Comparison of ENCODE assay signal across 7 cellular contexts in the genomic region with DNA sequence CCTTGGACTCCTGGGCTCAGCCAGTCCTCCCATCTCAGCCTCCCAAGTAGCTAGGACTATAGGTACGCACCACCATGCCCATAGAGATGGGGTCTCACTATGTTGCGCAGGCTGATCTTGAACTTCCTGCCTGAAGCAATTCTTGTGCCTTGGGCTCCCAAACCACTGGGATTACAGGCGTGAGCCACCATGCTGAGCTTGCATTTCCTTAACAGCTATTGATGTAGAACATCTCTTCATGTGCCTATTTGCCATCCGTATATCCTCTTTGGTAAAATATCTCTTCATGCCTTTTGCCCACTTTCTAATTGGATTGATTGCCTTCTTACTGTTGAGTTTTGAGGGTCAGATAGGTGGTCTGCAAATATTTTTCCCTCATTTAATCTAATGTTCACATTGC.
"Had no signal": no experiment of that assay in that cellular context is flagged by ENCODE, and none has a peak within 500 bp of the region (broad histone marks: within the 10 kb centered on the region; RNA-seq: fewer than 3 reads in every experiment).

No MANE protein-coding gene starts in this region.

- FAIRE-seq: H1, H54, HTR-8/SVneo had no signal

- H3K36me3 Mint-ChIP-seq: IgD-negative memory B cell had no signal

- H3K4me3 Mint-ChIP-seq: GM23338, H9, IgD-negative memory B cell had no signal

- H3K27ac Mint-ChIP-seq: GM23338, H9 had no signal

- ATAC-seq: GM23338 had no signal

- DNase-seq: H9, HCEC 1CT had no signal

- H3K4me3 ChIP-seq: GM23338 had no signal

- H3K9me3 Mint-ChIP-seq: GM23338, H9 had no signal

- H3K4me2 ChIP-seq: GM23338 had no signal
